ENCODE assay signal across 28 cellular contexts in genomic region chr5:6579535-6579934, GRCh38.
"Had no signal": no experiment of that assay in that cellular context is flagged by ENCODE, and none has a peak within 500 bp of the region (broad histone marks: within the 10 kb centered on the region; RNA-seq: fewer than 3 reads in every experiment).

No MANE protein-coding gene starts in this region.

- H3K4me3 ChIP-seq: pancreas, prostate gland, right lobe of liver, sigmoid colon, suprapubic skin, testis, tibial artery, transverse colon, upper lobe of right lung, uterus had no signal

- H3K27me3 ChIP-seq: pancreas, right lobe of liver, testis, uterus had no signal

- H3K27ac ChIP-seq: neutrophil, pancreas, prostate gland, right lobe of liver, sigmoid colon, suprapubic skin, testis, tibial artery, transverse colon, upper lobe of right lung, uterus had no signal

- ATAC-seq: naive thymus-derived CD8-positive, alpha-beta T cell; natural killer cell treated with Interleukin-12 subunit alpha and Interleukin-12 subunit beta and Interleukin-15 and Interleukin-18, amount 100 ng/mL, for 72 hours; pancreas; right cardiac atrium; right lobe of liver; stimulated activated memory B cell treated with anti-CD40 and anti-IgM and Interleukin-4, amounts not matched to agents 10 μg/mL and 1 μg/mL and 100 μg/mL, for 72 hours; stimulated activated naive CD8-positive, alpha-beta T cell treated with anti-CD3 and anti-CD28 coated beads, Interleukin-15, amount 100 ng/mL, for 72 hours; stimulated activated naive CD8-positive, alpha-beta T cell treated with anti-CD3 and anti-CD28 coated beads, Interleukin-15, Interleukin-2, amounts not matched to agents 100 U/mL and 50 U/mL, for 24 hours; upper lobe of right lung had no signal

- H3K9me3 ChIP-seq: neutrophil, pancreas, prostate gland, right lobe of liver, sigmoid colon, suprapubic skin, testis, tibial artery, transverse colon, upper lobe of right lung, uterus had no signal

- H3K4me1 ChIP-seq: pancreas, prostate gland, upper lobe of right lung, uterus had no signal

- H3K36me3 ChIP-seq: neutrophil, pancreas, prostate gland, right lobe of liver, sigmoid colon, suprapubic skin, tibial artery, transverse colon, upper lobe of right lung, uterus had no signal

- DNase-seq: naive thymus-derived CD8-positive, alpha-beta T cell; nephron progenitor cell; nucleus accumbens; pancreas; retina; right cardiac atrium; right lobe of liver; sigmoid colon; small intestine; stimulated activated CD4-positive, alpha-beta T cell treated with anti-CD3 and anti-CD28 coated beads, Interleukin-15, amount 100 ng/mL, for 24 hours; stimulated activated CD4-positive, alpha-beta T cell treated with anti-CD3 and anti-CD28 coated beads, Interleukin-2, amount 100 ng/mL, for 24 hours; stimulated activated CD4-positive, alpha-beta T cell treated with anti-CD3 and anti-CD28 coated beads, Interleukin-2, amount 100 ng/mL, for 48 hours; stimulated activated CD4-positive, alpha-beta T cell treated with anti-CD3 and anti-CD28 coated beads, Interleukin-4, amount 100 ng/mL, for 24 hours; stimulated activated CD8-positive, alpha-beta memory T cell treated with anti-CD3 and anti-CD28 coated beads, Interleukin-4, amount 100 ng/mL, for 48 hours; stimulated activated naive CD4-positive, alpha-beta T cell; stimulated activated naive CD8-positive, alpha-beta T cell treated with anti-CD3 and anti-CD28 coated beads, Interleukin-15, amount 100 ng/mL, for 72 hours; stimulated activated naive CD8-positive, alpha-beta T cell treated with anti-CD3 and anti-CD28 coated beads, Interleukin-15, Interleukin-2, amounts not matched to agents 100 U/mL and 50 U/mL, for 24 hours; substantia nigra; testis; tibial artery; transverse colon; upper lobe of right lung; uterus had no signal
